ENCODE assay signal across 1 cellular context in genomic region chr6:17629824-17630510, GRCh38.
TF ChIP-seq lines count a peak whose summit lies in the region.

No MANE protein-coding gene starts in this region.

TF ChIP-seq in IMR-90, 13 proteins besides CTCF, POLR2A, EP300 and RAD21:
- TF ChIP-seq USF2 (IDR thresholded peaks at IDR 0.05; ENCODE audit: low read depth, low read length) (no peak), FOS (IDR thresholded peaks at IDR 0.05; ENCODE audit: low read depth, low read length) (no peak), RCOR1 (IDR thresholded peaks at IDR 0.05; ENCODE audit: insufficient replicate concordance, low read length) (no peak), RFX5 (IDR thresholded peaks at IDR 0.05; ENCODE audit: low read depth, low read length) (no peak), BHLHE40 (IDR thresholded peaks at IDR 0.05; ENCODE audit: low read depth, low read length) (no peak), CHD1 (IDR thresholded peaks at IDR 0.05; ENCODE audit: low read depth, low read length) (no peak), MAZ (IDR thresholded peaks at IDR 0.05; ENCODE audit: borderline replicate concordance, low read depth, low read length) (no peak), CEBPB (IDR thresholded peaks at IDR 0.05; ENCODE audit: low read depth, low read length) (no peak)
